Comparison of ENCODE assay signal across 11 cellular contexts in the genomic region with DNA sequence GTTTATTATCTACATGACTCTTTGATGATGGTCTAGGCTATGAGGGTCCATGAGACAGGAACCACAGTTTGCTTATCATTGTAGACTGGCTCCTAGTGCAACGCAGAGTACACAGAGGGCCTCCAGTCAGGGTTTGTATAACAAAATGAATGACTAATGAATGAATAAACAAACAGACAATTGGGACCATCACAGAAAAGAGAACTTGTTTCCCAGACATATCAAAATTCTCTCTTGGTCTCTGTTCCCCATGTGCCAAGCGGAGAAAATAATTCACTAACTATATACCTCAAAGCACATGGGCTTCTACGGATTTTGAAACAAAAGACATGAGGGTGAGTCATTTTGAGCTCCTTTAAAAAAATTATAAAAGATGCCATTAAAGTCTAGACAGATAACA.
"Had no signal": no experiment of that assay in that cellular context is flagged by ENCODE, and none has a peak within 500 bp of the region (broad histone marks: within the 10 kb centered on the region; RNA-seq: fewer than 3 reads in every experiment).

No MANE protein-coding gene starts in this region.

- H3K4me3 Mint-ChIP-seq: activated naive CD4-positive, alpha-beta T cell treated with anti-CD3 and anti-CD28 coated beads for 36 hours; activated T-helper 1 cell treated with anti-CD3 and anti-CD28 coated beads, Interleukin-12 subunit alpha, Interleukin-12 subunit beta, Interleukin-2, Interleukin-4 antibody, amounts not matched to agents 30 ng/mL and 10 ng/mL and 1 ng/mL, durations not matched to agents 14 hours and 24 hours and 36 hours; T-cell had no signal

- H3K9me3 ChIP-seq: adrenal gland, transverse colon had no signal

- H3K27ac ChIP-seq: adrenal gland had no signal

- ATAC-seq: T-cell had no signal

- H3K36me3 ChIP-seq: adrenal gland, transverse colon had no signal

- H3K4me1 ChIP-seq: adrenal gland had no signal

- H3K27me3 Mint-ChIP-seq: naive B cell, T-cell had no signal

- H3K27ac Mint-ChIP-seq: activated naive CD4-positive, alpha-beta T cell treated with anti-CD3 and anti-CD28 coated beads for 36 hours; activated T-helper 1 cell treated with anti-CD3 and anti-CD28 coated beads, Interleukin-12 subunit alpha, Interleukin-12 subunit beta, Interleukin-2, Interleukin-4 antibody, amounts not matched to agents 30 ng/mL and 10 ng/mL and 1 ng/mL, durations not matched to agents 14 hours and 24 hours and 36 hours; T-cell had no signal

- DNase-seq: activated CD4-positive, alpha-beta T cell treated with anti-CD3 and anti-CD28 coated beads for 4 hours; activated naive CD4-positive, alpha-beta T cell treated with anti-CD3 and anti-CD28 coated beads for 36 hours; adrenal gland; central memory CD4-positive, alpha-beta T cell; effector memory CD4-positive, alpha-beta T cell; naive B cell; T-cell; T1000; transverse colon had no signal

- H3K4me3 ChIP-seq: adrenal gland, skin epidermis, transverse colon had no signal

- H3K27me3 ChIP-seq: adrenal gland, transverse colon had no signal
